Comparison of ENCODE assay signal across 1 cellular context in genomic region chr11:34051349-34052035, GRCh38.
TF ChIP-seq lines count a peak whose summit lies in the region.

CAPRIN1 (plus strand) TSS chr11:34051731; CDS start chr11:34052421, 690 bp downstream.

TF ChIP-seq in IMR-90, 13 proteins besides CTCF, POLR2A, EP300 and RAD21 (continued from another document):
- TF ChIP-seq FOS (IDR thresholded peaks at IDR 0.05; ENCODE audit: low read depth, low read length): no peak
- TF ChIP-seq MAZ (IDR thresholded peaks at IDR 0.05; ENCODE audit: borderline replicate concordance, low read depth, low read length): peak; percentile 95
